ENCODE assay signal across 24 cellular contexts in the genomic region with DNA sequence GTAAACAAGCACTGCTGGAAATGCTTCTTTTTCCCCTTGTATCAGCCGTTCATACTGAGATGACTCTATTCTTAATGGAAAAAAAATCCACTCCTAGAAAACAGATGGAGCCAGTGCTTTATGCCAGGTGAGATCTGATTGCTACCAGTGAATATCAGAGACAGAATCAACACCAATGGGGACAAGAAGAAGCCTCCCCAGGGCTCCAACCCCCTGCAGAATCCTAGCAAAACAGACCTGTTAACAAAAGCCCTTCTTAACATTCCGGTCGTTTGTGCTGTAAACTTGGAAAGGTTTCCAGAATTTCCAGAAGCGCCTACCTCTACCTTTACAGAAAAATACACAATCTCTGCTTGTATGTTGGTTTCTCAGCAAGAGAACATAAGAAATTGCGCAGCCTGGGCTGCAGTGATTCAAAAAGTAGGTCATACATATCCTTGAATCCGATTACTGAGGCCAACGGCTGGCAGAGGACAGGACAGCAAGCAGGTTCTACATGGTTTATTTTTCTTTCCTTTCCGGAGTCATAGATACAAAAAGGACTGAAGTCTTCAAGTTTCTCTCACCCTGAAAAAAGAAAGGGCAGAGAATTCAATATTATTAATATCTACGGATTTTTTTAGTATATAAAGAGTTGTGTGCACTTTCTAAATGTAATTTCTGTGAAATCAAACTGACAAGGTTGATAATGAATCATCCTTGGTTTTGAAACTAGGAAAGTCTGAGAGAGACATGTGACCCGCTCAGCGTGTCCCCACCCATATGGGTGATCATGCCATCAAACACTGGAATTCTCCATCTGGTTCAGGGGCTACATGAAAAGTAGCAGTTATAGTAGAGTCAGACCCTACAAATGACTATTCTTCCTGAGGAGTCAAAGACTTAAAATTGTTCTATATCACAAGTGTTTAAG.
DNase-seq lines count a peak whose midpoint lies in the region; ATAC-seq and TF ChIP-seq lines count a peak whose summit lies in the region.
"Had no signal": no experiment of that assay in that cellular context is flagged by ENCODE, and none has a peak within 500 bp of the region (broad histone marks: within the 10 kb centered on the region; RNA-seq: fewer than 3 reads in every experiment).

No MANE protein-coding gene starts in this region.

- no peak for TF ChIP-seq CTCF in GM23338 (conservative IDR thresholded peaks at IDR 0.05; ENCODE audit: low read depth in 2 of 2)
- no peak for TF ChIP-seq CTCF in endodermal cell (conservative IDR thresholded peaks at IDR 0.05)
- TF ChIP-seq CTCF in osteoblast (IDR thresholded peaks at IDR 0.05; ENCODE audit: extremely low read depth, low read depth, low read length) = no peak
- no peak for TF ChIP-seq CTCF in tibial artery (IDR thresholded peaks at IDR 0.05)

- H3K79me2 ChIP-seq in GM23338 (replicated peaks; ENCODE audit: insufficient read depth) (no peaks in the 10 kb centered on the region), osteoblast (ENCODE audit: insufficient read depth, low read length) (no peaks in the 10 kb centered on the region)
- H3K79me2 ChIP-seq: parathyroid adenoma had no signal

- H3K4me2 ChIP-seq in GM23338 (no peak overlapping the region), osteoblast (ENCODE audit: insufficient read depth, low read length) (peak overlapping the region; percentile 20)

- WGBS in endodermal cell (ENCODE audit: insufficient coverage in 1 of 2, insufficient read length in 1 of 2), 2 experiments = 78 to 88% methylated on average over 8 to 11 of the region's 11 CpGs

- no peaks in the 10 kb centered on the region for H4K20me1 ChIP-seq in GM23338 (replicated peaks; ENCODE audit: insufficient read depth)
- no peaks in the 10 kb centered on the region for H4K20me1 ChIP-seq in osteoblast (ENCODE audit: insufficient read depth, low read length)

- H3K27ac Mint-ChIP-seq in GM23338 (no peak overlapping the region), endodermal cell (peak overlapping the region; percentile 28)
- no peak overlapping the region for H3K27ac Mint-ChIP-seq in activated CD4-positive, alpha-beta T cell treated with anti-CD3 and anti-CD28 coated beads, Interleukin-2, amount 10 ng/mL, durations not matched to agents 7 days and 5 days
- H3K27ac Mint-ChIP-seq: activated CD4-positive, alpha-beta T cell treated with anti-CD3 and anti-CD28 coated beads for 36 hours; activated naive CD4-positive, alpha-beta T cell treated with anti-CD3 and anti-CD28 coated beads, Interleukin-2, amount 10 ng/mL, durations not matched to agents 7 days and 5 days; CD4-positive, alpha-beta T cell; effector memory CD8-positive, alpha-beta T cell; H9; IgD-negative memory B cell; natural killer cell treated with Interleukin-12 subunit alpha and Interleukin-12 subunit beta and Interleukin-15 and Interleukin-18, amount 100 ng/mL, for 72 hours; T-cell had no signal

- no peaks in the 10 kb centered on the region for H3K36me3 ChIP-seq in GM23338 (ENCODE audit: insufficient read depth)
- H3K36me3 ChIP-seq in endodermal cell (ENCODE audit: control insufficient read depth, insufficient read depth, low read length) = no peaks in the 10 kb centered on the region
- no peaks in the 10 kb centered on the region for H3K36me3 ChIP-seq in osteoblast (ENCODE audit: insufficient read depth, low read length)
- no peaks in the 10 kb centered on the region for H3K36me3 ChIP-seq in tibial artery
- H3K36me3 ChIP-seq: esophagus squamous epithelium had no signal

- H2AFZ ChIP-seq in GM23338 (no peak overlapping the region), osteoblast (ENCODE audit: low read length) (no peak overlapping the region)
- H2AFZ ChIP-seq: parathyroid adenoma had no signal

- POLR2A ChIA-PET in activated CD4-positive, alpha-beta T cell treated with anti-CD3 and anti-CD28 coated beads, Interleukin-2, amount 10 ng/mL, durations not matched to agents 7 days and 5 days (lab: Charles Lee) = no interaction called here

- H3K27me3 ChIP-seq in GM23338 (ENCODE audit: insufficient read depth) = no peaks in the 10 kb centered on the region
- H3K27me3 ChIP-seq in endodermal cell (ENCODE audit: control insufficient read depth, insufficient read depth, low read length, poor library complexity, severe bottlenecking) = no peaks in the 10 kb centered on the region
- no peaks in the 10 kb centered on the region for H3K27me3 ChIP-seq in osteoblast (ENCODE audit: insufficient read depth, low read length)
- H3K27me3 ChIP-seq in tibial artery = no peaks in the 10 kb centered on the region

- H3K9me3 ChIP-seq in endodermal cell (ENCODE audit: control insufficient read depth, low read length) (peaks cover 14% of the 10 kb centered on the region), osteoblast (ENCODE audit: low read depth, low read length) (no peaks in the 10 kb centered on the region), tibial artery (peaks cover 0 to 3% (median 0%) of the 10 kb centered on the region in 3 donors)
- H3K9me3 ChIP-seq: esophagus squamous epithelium had no signal

- H3K4me1 Mint-ChIP-seq in GM23338 (peaks cover 4% of the 10 kb centered on the region; the same call in 2 of the 3 replicates), endodermal cell (peaks cover 39% of the 10 kb centered on the region)
- H3K4me1 Mint-ChIP-seq in activated CD4-positive, alpha-beta T cell treated with anti-CD3 and anti-CD28 coated beads, Interleukin-2, amount 10 ng/mL, durations not matched to agents 7 days and 5 days = no peaks in the 10 kb centered on the region
- H3K4me1 Mint-ChIP-seq: activated CD4-positive, alpha-beta T cell treated with anti-CD3 and anti-CD28 coated beads for 36 hours; activated naive CD4-positive, alpha-beta T cell treated with anti-CD3 and anti-CD28 coated beads, Interleukin-2, amount 10 ng/mL, durations not matched to agents 7 days and 5 days; T-cell had no signal

- H3K4me3 ChIP-seq in GM23338 (no peak overlapping the region), endodermal cell (ENCODE audit: low read length) (no peak overlapping the region), osteoblast (ENCODE audit: insufficient read depth, low read length) (no peak overlapping the region), tibial artery (no peak overlapping the region)
- H3K4me3 ChIP-seq: esophagus squamous epithelium had no signal

- H3K9ac ChIP-seq in endodermal cell (ENCODE audit: extremely low read depth, low read length, poor library complexity, severe bottlenecking) = no peak overlapping the region
- H3K9ac ChIP-seq: parathyroid adenoma had no signal

- intact Hi-C loops in tibial artery (cut with DNase I; ENCODE audit: low total_unique reads) = no loop called here

- H3F3A ChIP-seq in GM23338 (replicated peaks; ENCODE audit: low read depth) = no peaks in the 10 kb centered on the region

- CTCF ChIA-PET in activated CD4-positive, alpha-beta T cell treated with anti-CD3 and anti-CD28 coated beads, Interleukin-2, amount 10 ng/mL, durations not matched to agents 7 days and 5 days (lab: Charles Lee) = no interaction called here

- peak; percentile 43 for ATAC-seq in GM23338
- ATAC-seq in GM18519 (IDR thresholded peaks at IDR 0.05; ENCODE audit: low FRiP score, unreplicated experiment) = no peak
- ATAC-seq in GM21717 (IDR thresholded peaks at IDR 0.05; ENCODE audit: unreplicated experiment) = no peak
- ATAC-seq: activated CD4-positive, alpha-beta T cell treated with anti-CD3 and anti-CD28 coated beads for 36 hours; effector memory CD8-positive, alpha-beta T cell; natural killer cell treated with Interleukin-12 subunit alpha and Interleukin-12 subunit beta and Interleukin-15 and Interleukin-18, amount 100 ng/mL, for 72 hours; sciatic nerve; T-cell had no signal

- no peaks in the 10 kb centered on the region; the same call in 1 of the 2 replicates for H3K9me2 ChIP-seq in GM23338 (ENCODE audit: insufficient read depth)

- H3K27me3 Mint-ChIP-seq in GM23338 (ENCODE audit: insufficient read depth, low read depth, poor library complexity) (peaks cover 2% of the 10 kb centered on the region), endodermal cell (ENCODE audit: insufficient read depth) (peaks cover 5% of the 10 kb centered on the region)
- peaks cover 12% of the 10 kb centered on the region for H3K27me3 Mint-ChIP-seq in activated CD4-positive, alpha-beta T cell treated with anti-CD3 and anti-CD28 coated beads, Interleukin-2, amount 10 ng/mL, durations not matched to agents 7 days and 5 days

- no peak for DNase-seq in GM23338 (ENCODE audit: low spot score)
- DNase-seq in NCI-H345 (lab: John Stamatoyannopoulos, UW) = peak; percentile 31
- no peak for DNase-seq in endodermal cell
- DNase-seq in osteoblast (ENCODE audit: insufficient read length, low spot score, missing footprints) = no peak
- no peak for DNase-seq in activated CD4-positive, alpha-beta T cell treated with anti-CD3 and anti-CD28 coated beads, Interleukin-2, amount 10 ng/mL, durations not matched to agents 7 days and 5 days
- DNase-seq in tibial artery = no peak
- DNase-seq: activated CD4-positive, alpha-beta T cell treated with anti-CD3 and anti-CD28 coated beads for 36 hours; activated naive CD4-positive, alpha-beta T cell treated with anti-CD3 and anti-CD28 coated beads, Interleukin-2, amount 10 ng/mL, durations not matched to agents 7 days and 5 days; anterior cingulate cortex; CD4-positive, alpha-beta T cell; DMS153; effector memory CD8-positive, alpha-beta T cell; esophagus squamous epithelium; GDM1; H9; NCI-H526 treated with DMSO at 0.1 percent for 48 hours; SHP77; T-cell had no signal

- no peaks in the 10 kb centered on the region; the same call in 2 of the 3 replicates for H3K36me3 Mint-ChIP-seq in GM23338 (ENCODE audit: low read depth)
- H3K36me3 Mint-ChIP-seq in endodermal cell (ENCODE audit: low read depth) = peaks cover 2% of the 10 kb centered on the region
- no peaks in the 10 kb centered on the region for H3K36me3 Mint-ChIP-seq in activated CD4-positive, alpha-beta T cell treated with anti-CD3 and anti-CD28 coated beads, Interleukin-2, amount 10 ng/mL, durations not matched to agents 7 days and 5 days (ENCODE audit: low read depth)
- H3K36me3 Mint-ChIP-seq: activated naive CD4-positive, alpha-beta T cell treated with anti-CD3 and anti-CD28 coated beads, Interleukin-2, amount 10 ng/mL, durations not matched to agents 7 days and 5 days; natural killer cell treated with Interleukin-12 subunit alpha and Interleukin-12 subunit beta and Interleukin-15 and Interleukin-18, amount 100 ng/mL, for 72 hours; T-cell had no signal

- H3K4me3 Mint-ChIP-seq in GM23338 (no peak overlapping the region), endodermal cell (no peak overlapping the region)
- no peak overlapping the region for H3K4me3 Mint-ChIP-seq in activated CD4-positive, alpha-beta T cell treated with anti-CD3 and anti-CD28 coated beads, Interleukin-2, amount 10 ng/mL, durations not matched to agents 7 days and 5 days
- H3K4me3 Mint-ChIP-seq: activated CD4-positive, alpha-beta T cell treated with anti-CD3 and anti-CD28 coated beads for 36 hours; activated naive CD4-positive, alpha-beta T cell treated with anti-CD3 and anti-CD28 coated beads, Interleukin-2, amount 10 ng/mL, durations not matched to agents 7 days and 5 days; CD4-positive, alpha-beta T cell; effector memory CD8-positive, alpha-beta T cell; H9; IgD-negative memory B cell; natural killer cell treated with Interleukin-12 subunit alpha and Interleukin-12 subunit beta and Interleukin-15 and Interleukin-18, amount 100 ng/mL, for 72 hours; T-cell had no signal

- H3K4me1 ChIP-seq in GM23338 (ENCODE audit: insufficient read depth) (no peaks in the 10 kb centered on the region), endodermal cell (ENCODE audit: control insufficient read depth, insufficient read depth, low read length) (peaks cover 20% of the 10 kb centered on the region), osteoblast (ENCODE audit: insufficient read depth, low read length) (peaks cover 9% of the 10 kb centered on the region), tibial artery (peaks cover 0 to 17% (median 0%) of the 10 kb centered on the region in 4 donors)
- H3K4me1 ChIP-seq: esophagus squamous epithelium, parathyroid adenoma had no signal

- H3K9me3 Mint-ChIP-seq in GM23338 (peaks cover 4% of the 10 kb centered on the region; the same call in 1 of the 3 replicates), endodermal cell (peaks cover 10% of the 10 kb centered on the region)
- no peaks in the 10 kb centered on the region for H3K9me3 Mint-ChIP-seq in activated CD4-positive, alpha-beta T cell treated with anti-CD3 and anti-CD28 coated beads, Interleukin-2, amount 10 ng/mL, durations not matched to agents 7 days and 5 days
- H3K9me3 Mint-ChIP-seq: activated naive CD4-positive, alpha-beta T cell treated with anti-CD3 and anti-CD28 coated beads, Interleukin-2, amount 10 ng/mL, durations not matched to agents 7 days and 5 days; CD4-positive, alpha-beta T cell; effector memory CD8-positive, alpha-beta T cell; T-cell had no signal

- no peak overlapping the region for H3K27ac ChIP-seq in GM23338 (ENCODE audit: low read depth)
- H3K27ac ChIP-seq in endodermal cell (ENCODE audit: low read depth, low read length) = no peak overlapping the region
- no peak overlapping the region for H3K27ac ChIP-seq in osteoblast (ENCODE audit: low read depth, low read length)
- no peak overlapping the region for H3K27ac ChIP-seq in tibial artery
- H3K27ac ChIP-seq: esophagus squamous epithelium, parathyroid adenoma had no signal
